Comparison of ENCODE assay signal across 36 cellular contexts in the genomic region with DNA sequence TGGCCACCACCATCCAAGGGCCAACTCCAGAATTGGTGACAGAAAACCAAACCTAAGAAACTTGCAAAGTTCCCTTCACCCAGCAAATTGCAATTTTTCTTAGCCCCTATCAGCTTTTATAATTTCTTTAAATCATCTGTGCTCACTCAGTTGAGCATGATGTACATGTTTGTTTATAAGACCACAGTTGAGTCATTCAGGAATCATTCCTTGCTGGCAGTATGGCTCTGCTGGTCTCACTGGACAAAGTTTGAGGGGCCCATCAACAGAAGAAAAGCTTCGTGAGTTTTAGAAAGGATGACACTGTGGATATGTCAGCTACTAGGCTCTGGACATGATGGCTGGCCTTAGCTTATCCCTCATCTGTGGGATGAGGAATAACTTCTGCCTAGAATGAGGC. TPM values are rescaled to one million over a fixed set of nuclear protein-coding genes. Genes with fewer than 3 reads are reported as not detected.
"Had no signal": no experiment of that assay in that cellular context is flagged by ENCODE, and none has a peak within 500 bp of the region (broad histone marks: within the 10 kb centered on the region; RNA-seq: fewer than 3 reads in every experiment).

No MANE protein-coding gene starts in this region.

- H3K36me3 ChIP-seq: breast epithelium, cardiac muscle cell, colonic mucosa, esophagus squamous epithelium, gastroesophageal sphincter, heart right ventricle had no signal

- ATAC-seq: activated CD8-positive, alpha-beta T cell treated with anti-CD3 and anti-CD28 coated beads for 36 hours; activated naive CD8-positive, alpha-beta T cell treated with anti-CD3 and anti-CD28 coated beads, Interleukin-2, amount 50 U/mL, for 24 hours; activated T-cell treated with anti-CD3 and anti-CD28 coated beads, Interleukin-2, amount 50 U/mL, for 4 hours; activated T-helper 17 cell treated with anti-CD3 and anti-CD28 coated beads, Interleukin-2, amount 50 U/mL, for 72 hours; gastroesophageal sphincter; heart right ventricle; WTC11 had no signal

- H3K4me3 ChIP-seq: breast epithelium, cardiac muscle cell, colonic mucosa, esophagus squamous epithelium, gastroesophageal sphincter, heart right ventricle had no signal

- H3K4me1 ChIP-seq: breast epithelium, colonic mucosa, heart right ventricle had no signal

- FAIRE-seq: endometrium had no signal

- H3K9me3 Mint-ChIP-seq: activated CD8-positive, alpha-beta T cell treated with anti-CD3 and anti-CD28 coated beads for 36 hours; activated naive CD4-positive, alpha-beta T cell treated with anti-CD3 and anti-CD28 coated beads, Interleukin-2, amount 50 U/mL, for 24 hours; activated naive CD8-positive, alpha-beta T cell treated with anti-CD3 and anti-CD28 coated beads for 36 hours; activated naive CD8-positive, alpha-beta T cell treated with anti-CD3 and anti-CD28 coated beads, Interleukin-2, amount 50 U/mL, for 24 hours; activated T-cell treated with anti-CD3 and anti-CD28 coated beads, Interleukin-2, amount 50 U/mL, for 4 hours; activated T-helper 17 cell treated with anti-CD3 and anti-CD28 coated beads, Interleukin-2, amount 50 U/mL, for 72 hours; brain; WTC11 had no signal

- H3K4me1 Mint-ChIP-seq: activated naive CD4-positive, alpha-beta T cell treated with anti-CD3 and anti-CD28 coated beads, Interleukin-2, amount 50 U/mL, for 24 hours; activated naive CD8-positive, alpha-beta T cell treated with anti-CD3 and anti-CD28 coated beads for 36 hours; activated naive CD8-positive, alpha-beta T cell treated with anti-CD3 and anti-CD28 coated beads, Interleukin-2, amount 50 U/mL, for 24 hours; activated T-helper 17 cell treated with anti-CD3 and anti-CD28 coated beads, Interleukin-2, amount 50 U/mL, for 72 hours had no signal

- H3K9me3 ChIP-seq: breast epithelium, colonic mucosa, esophagus squamous epithelium, gastroesophageal sphincter, heart right ventricle had no signal

- H3K36me3 Mint-ChIP-seq: activated naive CD4-positive, alpha-beta T cell treated with anti-CD3 and anti-CD28 coated beads, Interleukin-2, amount 50 U/mL, for 24 hours; activated naive CD8-positive, alpha-beta T cell treated with anti-CD3 and anti-CD28 coated beads for 36 hours; brain; WTC11 had no signal

- H3K4me3 Mint-ChIP-seq: activated CD8-positive, alpha-beta T cell treated with anti-CD3 and anti-CD28 coated beads for 36 hours; activated naive CD4-positive, alpha-beta T cell treated with anti-CD3 and anti-CD28 coated beads, Interleukin-2, amount 50 U/mL, for 24 hours; activated naive CD8-positive, alpha-beta T cell treated with anti-CD3 and anti-CD28 coated beads for 36 hours; activated naive CD8-positive, alpha-beta T cell treated with anti-CD3 and anti-CD28 coated beads, Interleukin-2, amount 50 U/mL, for 24 hours; activated T-cell treated with anti-CD3 and anti-CD28 coated beads, Interleukin-2, amount 50 U/mL, for 4 hours; activated T-helper 17 cell treated with anti-CD3 and anti-CD28 coated beads, Interleukin-2, amount 50 U/mL, for 72 hours; brain; WTC11 had no signal

- DNase-seq: activated CD4-positive, alpha-beta T cell treated with anti-CD3 and anti-CD28 coated beads for 1 hour; activated CD4-positive, alpha-beta T cell treated with anti-CD3 and anti-CD28 coated beads for 4 hours; activated CD4-positive, alpha-beta T cell treated with anti-CD3 and anti-CD28 coated beads, Interleukin-2, amount 50 U/mL, for 1 hour; activated CD4-positive, alpha-beta T cell treated with anti-CD3 and anti-CD28 coated beads, Interleukin-2, amount 50 U/mL, for 48 hours; activated CD8-positive, alpha-beta memory T cell treated with anti-CD3 and anti-CD28 coated beads for 24 hours; activated CD8-positive, alpha-beta T cell treated with anti-CD3 and anti-CD28 coated beads for 36 hours; activated effector memory CD4-positive, alpha-beta T cell treated with Interleukin-2 at 50 U/mL for 16 hours; activated gamma-delta T cell treated with Interleukin-2 at 50 U/mL for 16 hours; activated naive CD4-positive, alpha-beta T cell treated with Interleukin-2 at 50 U/mL for 16 hours; activated naive CD8-positive, alpha-beta T cell treated with anti-CD3 and anti-CD28 coated beads for 36 hours; activated naive CD8-positive, alpha-beta T cell treated with anti-CD3 and anti-CD28 coated beads, Interleukin-2, amount 50 U/mL, for 24 hours; activated T-cell treated with anti-CD3 and anti-CD28 coated beads, Interleukin-2, amount 50 U/mL, for 4 hours; central memory CD4-positive, alpha-beta T cell; cerebellar nuclear complex; colonic mucosa; effector CD8-positive, alpha-beta T cell; esophagus squamous epithelium; foreskin melanocyte; heart right ventricle; T-helper 2 cell had no signal

- H3K27ac Mint-ChIP-seq: activated CD8-positive, alpha-beta T cell treated with anti-CD3 and anti-CD28 coated beads for 36 hours; activated naive CD4-positive, alpha-beta T cell treated with anti-CD3 and anti-CD28 coated beads, Interleukin-2, amount 50 U/mL, for 24 hours; activated naive CD8-positive, alpha-beta T cell treated with anti-CD3 and anti-CD28 coated beads for 36 hours; activated naive CD8-positive, alpha-beta T cell treated with anti-CD3 and anti-CD28 coated beads, Interleukin-2, amount 50 U/mL, for 24 hours; activated T-helper 17 cell treated with anti-CD3 and anti-CD28 coated beads, Interleukin-2, amount 50 U/mL, for 72 hours; brain; WTC11 had no signal

- H3K27ac ChIP-seq: breast epithelium, cardiac muscle cell, colonic mucosa, epithelial cell of prostate, esophagus squamous epithelium, gastroesophageal sphincter, heart right ventricle, VCaP had no signal

RNA-seq across cellular contexts. Expression of a gene that starts 4.0 kb away (rescaled TPM):
- total RNA-seq: activated CD8-positive, alpha-beta T cell treated with anti-CD3 and anti-CD28 coated beads for 36 hours; activated naive CD8-positive, alpha-beta T cell treated with anti-CD3 and anti-CD28 coated beads for 36 hours; activated T-cell treated with anti-CD3 and anti-CD28 coated beads, Interleukin-2, amount 50 U/mL, for 4 hours; activated T-helper 17 cell treated with anti-CD3 and anti-CD28 coated beads, Interleukin-2, amount 50 U/mL, for 72 hours; breast epithelium; cardiac muscle cell; colonic mucosa; dermis microvascular lymphatic vessel endothelial cell; endothelial cell of umbilical vein; esophagus squamous epithelium; fibroblast of villous mesenchyme; glomerular endothelial cell; heart right ventricle; T-helper 1 cell treated with Interleukin-12 subunit alpha and Interleukin-12 subunit beta and Interleukin-4 antibody, amounts not matched to agents 30 ng/mL and 1 ng/mL, for 36 hours had no signal

RNA-seq across cellular contexts. Expression of a gene that starts 4.2 kb away (rescaled TPM):
- total RNA-seq: activated CD8-positive, alpha-beta T cell treated with anti-CD3 and anti-CD28 coated beads for 36 hours; activated naive CD8-positive, alpha-beta T cell treated with anti-CD3 and anti-CD28 coated beads for 36 hours; activated T-cell treated with anti-CD3 and anti-CD28 coated beads, Interleukin-2, amount 50 U/mL, for 4 hours; activated T-helper 17 cell treated with anti-CD3 and anti-CD28 coated beads, Interleukin-2, amount 50 U/mL, for 72 hours; breast epithelium; cardiac muscle cell; colonic mucosa; dermis microvascular lymphatic vessel endothelial cell; endothelial cell of umbilical vein; esophagus squamous epithelium; fibroblast of lung; fibroblast of villous mesenchyme; glomerular endothelial cell; heart right ventricle; T-helper 1 cell treated with Interleukin-12 subunit alpha and Interleukin-12 subunit beta and Interleukin-4 antibody, amounts not matched to agents 30 ng/mL and 1 ng/mL, for 36 hours had no signal
